In the genomic region with DNA sequence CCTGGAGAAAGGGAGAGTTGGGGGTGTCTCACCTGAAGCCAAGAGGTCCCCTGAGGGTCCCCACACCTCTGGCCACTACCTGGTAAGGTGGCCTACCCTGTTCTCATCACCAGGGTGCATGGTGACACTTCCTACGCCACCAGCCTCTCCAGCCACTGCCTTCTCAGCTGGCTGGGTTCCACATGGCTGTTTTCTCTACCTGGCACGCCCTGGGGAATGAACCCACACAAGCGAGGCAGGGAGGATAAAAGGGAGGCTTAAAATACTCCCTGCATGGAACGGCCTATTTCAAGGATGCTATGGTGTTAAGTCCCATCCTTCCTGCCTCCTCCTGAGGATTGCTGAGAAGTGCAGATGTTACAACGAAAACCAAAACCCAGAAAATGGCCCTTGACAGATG, we compare ENCODE assay signal across 25 cellular contexts.
"Had no signal": no experiment of that assay in that cellular context is flagged by ENCODE, and none has a peak within 500 bp of the region (broad histone marks: within the 10 kb centered on the region; RNA-seq: fewer than 3 reads in every experiment).

No MANE protein-coding gene starts in this region.

- H3K4me3 Mint-ChIP-seq: activated CD8-positive, alpha-beta memory T cell treated with anti-CD3 and anti-CD28 coated beads, Interleukin-2, amount 10 ng/mL, durations not matched to agents 7 days and 5 days; activated T-helper 17 cell treated with anti-CD3 and anti-CD28 coated beads, Interleukin-2, amount 50 U/mL, for 72 hours; central memory CD8-positive, alpha-beta T cell had no signal

- H3K27me3 ChIP-seq: ascending aorta, body of pancreas had no signal

- ATAC-seq: activated CD8-positive, alpha-beta memory T cell treated with anti-CD3 and anti-CD28 coated beads, Interleukin-2, amount 10 ng/mL, durations not matched to agents 7 days and 5 days; activated T-helper 17 cell treated with anti-CD3 and anti-CD28 coated beads, Interleukin-2, amount 50 U/mL, for 72 hours; body of pancreas; Panc1; Right ventricle myocardium inferior had no signal

- H3K27me3 Mint-ChIP-seq: activated CD8-positive, alpha-beta memory T cell treated with anti-CD3 and anti-CD28 coated beads, Interleukin-2, amount 10 ng/mL, durations not matched to agents 7 days and 5 days; activated T-helper 17 cell treated with anti-CD3 and anti-CD28 coated beads, Interleukin-2, amount 50 U/mL, for 72 hours; central memory CD8-positive, alpha-beta T cell had no signal

- H3K9me3 Mint-ChIP-seq: activated T-helper 17 cell treated with anti-CD3 and anti-CD28 coated beads, Interleukin-2, amount 50 U/mL, for 72 hours; central memory CD8-positive, alpha-beta T cell had no signal

- H3K4me3 ChIP-seq: ascending aorta, body of pancreas, SK-N-MC had no signal

- DNase-seq: activated CD4-positive, CD25-positive, alpha-beta regulatory T cell; activated CD8-positive, alpha-beta memory T cell treated with anti-CD3 and anti-CD28 coated beads, Interleukin-2, amount 10 ng/mL, durations not matched to agents 7 days and 5 days; activated gamma-delta T cell; activated naive CD4-positive, alpha-beta T cell treated with anti-CD3 and anti-CD28 coated beads, Interleukin-2, amount 50 U/mL, for 16 hours; activated T-cell treated with anti-CD3 and anti-CD28 coated beads, Interleukin-2, amount 50 U/mL, for 48 hours; amniotic stem cell; body of pancreas; Karpas-422; NCI-H1105 treated with DMSO at 0.1 percent for 48 hours; NCI-H1436 treated with DMSO at 0.1 percent for 48 hours; NCI-H187; NCI-H2081; NCI-H510A treated with DMSO at 0.1 percent for 48 hours; NCI-H69; NK-92 treated with Interleukin-12 subunit alpha and Interleukin-12 subunit beta, amount 100 ng/mL, for 24 hours; OCI-M1; RPMI8226; T-helper 1 cell had no signal

- H3K27ac Mint-ChIP-seq: activated CD8-positive, alpha-beta memory T cell treated with anti-CD3 and anti-CD28 coated beads, Interleukin-2, amount 10 ng/mL, durations not matched to agents 7 days and 5 days; activated T-helper 17 cell treated with anti-CD3 and anti-CD28 coated beads, Interleukin-2, amount 50 U/mL, for 72 hours had no signal

- H3K27ac ChIP-seq: ascending aorta, body of pancreas, SK-N-MC, VCaP had no signal
